32 cellular contexts compared by ENCODE assay signal in genomic region chr6:115554060-115554459, GRCh38.
"Had no signal": no experiment of that assay in that cellular context is flagged by ENCODE, and none has a peak within 500 bp of the region (broad histone marks: within the 10 kb centered on the region; RNA-seq: fewer than 3 reads in every experiment).

No MANE protein-coding gene starts in this region.

- H3K9me3 ChIP-seq: adrenal gland, body of pancreas, esophagus squamous epithelium had no signal

- DNase-seq: activated CD4-positive, alpha-beta memory T cell treated with anti-CD3 and anti-CD28 coated beads for 36 hours; activated CD4-positive, alpha-beta T cell treated with anti-CD3 and anti-CD28 coated beads for 36 hours; activated CD4-positive, alpha-beta T cell treated with anti-CD3 and anti-CD28 coated beads, Interleukin-2, amount 10 ng/mL, durations not matched to agents 24 days and 14 days; activated CD4-positive, CD25-positive, alpha-beta regulatory T cell; activated CD4-positive, CD25-positive, alpha-beta regulatory T cell treated with anti-CD3 and anti-CD28 coated beads, Interleukin-2, amount 50 U/mL, for 72 hours; activated CD8-positive, alpha-beta memory T cell treated with anti-CD3 and anti-CD28 coated beads, Interleukin-2, amount 10 ng/mL, durations not matched to agents 7 days and 5 days; activated CD8-positive, alpha-beta memory T cell treated with anti-CD3 and anti-CD28 coated beads, Interleukin-2, amount 50 U/mL, for 4 hours; activated CD8-positive, alpha-beta T cell treated with anti-CD3 and anti-CD28 coated beads, Interleukin-2, amount 10 ng/mL, durations not matched to agents 7 days and 5 days; activated effector memory CD4-positive, alpha-beta T cell treated with anti-CD3 and anti-CD28 coated beads, Interleukin-2, amount 50 U/mL, for 16 hours; activated naive CD4-positive, alpha-beta T cell treated with anti-CD3 and anti-CD28 coated beads, Interleukin-2, amount 10 ng/mL, durations not matched to agents 7 days and 5 days; activated T-cell treated with anti-CD3 and anti-CD28 coated beads, Interleukin-2, amount 50 U/mL, for 1 hour; activated T-cell treated with anti-CD3 and anti-CD28 coated beads, Interleukin-2, amount 50 U/mL, for 48 hours; amygdala; aorta; body of pancreas; caudate nucleus; cortex of kidney; dermis blood vessel endothelial cell; effector CD4-positive, alpha-beta T cell; effector memory CD8-positive, alpha-beta T cell; esophagus squamous epithelium; foreskin melanocyte; head of caudate nucleus; T-helper 1 cell; T-helper 17 cell; T1000 had no signal

- H3K27me3 ChIP-seq: adrenal gland, body of pancreas, esophagus squamous epithelium had no signal

- ATAC-seq: activated CD4-positive, alpha-beta T cell treated with anti-CD3 and anti-CD28 coated beads for 36 hours; activated CD8-positive, alpha-beta memory T cell treated with anti-CD3 and anti-CD28 coated beads, Interleukin-2, amount 10 ng/mL, durations not matched to agents 7 days and 5 days; activated CD8-positive, alpha-beta T cell treated with anti-CD3 and anti-CD28 coated beads, Interleukin-2, amount 10 ng/mL, durations not matched to agents 7 days and 5 days; body of pancreas; effector memory CD8-positive, alpha-beta T cell; T-helper 17 cell had no signal

- H3K36me3 Mint-ChIP-seq: activated CD4-positive, alpha-beta memory T cell treated with anti-CD3 and anti-CD28 coated beads for 36 hours; activated CD8-positive, alpha-beta memory T cell treated with anti-CD3 and anti-CD28 coated beads, Interleukin-2, amount 10 ng/mL, durations not matched to agents 7 days and 5 days; activated naive CD4-positive, alpha-beta T cell treated with anti-CD3 and anti-CD28 coated beads, Interleukin-2, amount 10 ng/mL, durations not matched to agents 7 days and 5 days; activated naive CD8-positive, alpha-beta T cell had no signal

- H3K4me3 ChIP-seq: adrenal gland, body of pancreas, esophagus squamous epithelium had no signal

- H3K9me3 Mint-ChIP-seq: activated CD4-positive, alpha-beta T cell treated with anti-CD3 and anti-CD28 coated beads, Interleukin-2, amount 10 ng/mL, durations not matched to agents 24 days and 14 days; activated T-helper 1 cell treated with anti-CD3 and anti-CD28 coated beads, Interleukin-12 subunit alpha, Interleukin-12 subunit beta, Interleukin-2, Interleukin-4 antibody, amounts not matched to agents 30 ng/mL and 10 ng/mL and 1 ng/mL, durations not matched to agents 14 hours and 24 hours and 36 hours; activated T-helper 2 cell treated with anti-CD3 and anti-CD28 coated beads, Interferon-gamma antibody, Interleukin-2, Interleukin-4, amounts not matched to agents 10 μg/mL and 5 μg/mL and 100 μg/mL, durations not matched to agents 14 hours and 24 hours and 36 hours had no signal

- H3K27ac Mint-ChIP-seq: activated CD4-positive, alpha-beta memory T cell treated with anti-CD3 and anti-CD28 coated beads for 36 hours; activated CD4-positive, alpha-beta T cell treated with anti-CD3 and anti-CD28 coated beads for 36 hours; activated CD4-positive, alpha-beta T cell treated with anti-CD3 and anti-CD28 coated beads, Interleukin-2, amount 10 ng/mL, durations not matched to agents 24 days and 14 days; activated CD8-positive, alpha-beta memory T cell treated with anti-CD3 and anti-CD28 coated beads, Interleukin-2, amount 10 ng/mL, durations not matched to agents 7 days and 5 days; activated CD8-positive, alpha-beta T cell treated with anti-CD3 and anti-CD28 coated beads, Interleukin-2, amount 10 ng/mL, durations not matched to agents 7 days and 5 days; activated naive CD4-positive, alpha-beta T cell treated with anti-CD3 and anti-CD28 coated beads, Interleukin-2, amount 10 ng/mL, durations not matched to agents 7 days and 5 days; activated naive CD8-positive, alpha-beta T cell; activated T-helper 1 cell treated with anti-CD3 and anti-CD28 coated beads, Interleukin-12 subunit alpha, Interleukin-12 subunit beta, Interleukin-2, Interleukin-4 antibody, amounts not matched to agents 30 ng/mL and 10 ng/mL and 1 ng/mL, durations not matched to agents 14 hours and 24 hours and 36 hours; activated T-helper 2 cell treated with anti-CD3 and anti-CD28 coated beads, Interferon-gamma antibody, Interleukin-2, Interleukin-4, amounts not matched to agents 10 μg/mL and 5 μg/mL and 100 μg/mL, durations not matched to agents 14 hours and 24 hours and 36 hours; effector memory CD8-positive, alpha-beta T cell; T-helper 17 cell; T-helper 2 cell treated with Interferon-gamma antibody and Interleukin-4, amounts not matched to agents 5 μg/mL and 100 μg/mL, for 36 hours had no signal

- H3K36me3 ChIP-seq: adrenal gland, esophagus squamous epithelium had no signal

- H3K27me3 Mint-ChIP-seq: activated CD4-positive, alpha-beta memory T cell treated with anti-CD3 and anti-CD28 coated beads for 36 hours; activated CD4-positive, alpha-beta T cell treated with anti-CD3 and anti-CD28 coated beads for 36 hours; activated CD4-positive, alpha-beta T cell treated with anti-CD3 and anti-CD28 coated beads, Interleukin-2, amount 10 ng/mL, durations not matched to agents 24 days and 14 days; activated CD8-positive, alpha-beta memory T cell treated with anti-CD3 and anti-CD28 coated beads, Interleukin-2, amount 10 ng/mL, durations not matched to agents 7 days and 5 days; activated naive CD4-positive, alpha-beta T cell treated with anti-CD3 and anti-CD28 coated beads, Interleukin-2, amount 10 ng/mL, durations not matched to agents 7 days and 5 days; activated naive CD8-positive, alpha-beta T cell; effector memory CD8-positive, alpha-beta T cell; T-helper 17 cell had no signal

- H3K4me3 Mint-ChIP-seq: activated CD4-positive, alpha-beta memory T cell treated with anti-CD3 and anti-CD28 coated beads for 36 hours; activated CD4-positive, alpha-beta T cell treated with anti-CD3 and anti-CD28 coated beads for 36 hours; activated CD4-positive, alpha-beta T cell treated with anti-CD3 and anti-CD28 coated beads, Interleukin-2, amount 10 ng/mL, durations not matched to agents 24 days and 14 days; activated CD8-positive, alpha-beta memory T cell treated with anti-CD3 and anti-CD28 coated beads, Interleukin-2, amount 10 ng/mL, durations not matched to agents 7 days and 5 days; activated CD8-positive, alpha-beta T cell treated with anti-CD3 and anti-CD28 coated beads, Interleukin-2, amount 10 ng/mL, durations not matched to agents 7 days and 5 days; activated naive CD4-positive, alpha-beta T cell treated with anti-CD3 and anti-CD28 coated beads, Interleukin-2, amount 10 ng/mL, durations not matched to agents 7 days and 5 days; activated naive CD8-positive, alpha-beta T cell; activated T-helper 1 cell treated with anti-CD3 and anti-CD28 coated beads, Interleukin-12 subunit alpha, Interleukin-12 subunit beta, Interleukin-2, Interleukin-4 antibody, amounts not matched to agents 30 ng/mL and 10 ng/mL and 1 ng/mL, durations not matched to agents 14 hours and 24 hours and 36 hours; effector memory CD8-positive, alpha-beta T cell; T-helper 17 cell; T-helper 2 cell treated with Interferon-gamma antibody and Interleukin-4, amounts not matched to agents 5 μg/mL and 100 μg/mL, for 36 hours had no signal

- H3K4me1 Mint-ChIP-seq: activated CD4-positive, alpha-beta T cell treated with anti-CD3 and anti-CD28 coated beads for 36 hours; activated CD4-positive, alpha-beta T cell treated with anti-CD3 and anti-CD28 coated beads, Interleukin-2, amount 10 ng/mL, durations not matched to agents 24 days and 14 days; activated CD8-positive, alpha-beta memory T cell treated with anti-CD3 and anti-CD28 coated beads, Interleukin-2, amount 10 ng/mL, durations not matched to agents 7 days and 5 days; activated naive CD4-positive, alpha-beta T cell treated with anti-CD3 and anti-CD28 coated beads, Interleukin-2, amount 10 ng/mL, durations not matched to agents 7 days and 5 days; T-helper 17 cell had no signal

- H3K27ac ChIP-seq: adrenal gland, body of pancreas, epithelial cell of prostate, esophagus squamous epithelium had no signal

- H3K4me1 ChIP-seq: adrenal gland, esophagus squamous epithelium had no signal
